In genomic region chr11:118401151-118401879, GRCh38 we compare ENCODE assay signal across 8 cellular contexts. TPM values are rescaled to one million over a fixed set of nuclear protein-coding genes. Genes with fewer than 3 reads are reported as not detected.
DNase-seq lines count a peak whose midpoint lies in the region; ATAC-seq and TF ChIP-seq lines count a peak whose summit lies in the region.

Gene ATP5MG (plus strand): TSS chr11:118401606. CDS start chr11:118401666, 60 bp downstream.

- H3K9me2 ChIP-seq in MM.1S (replicated peaks; ENCODE audit: insufficient read depth, low read length): no peaks in the 10 kb centered on the region
- no peaks in the 10 kb centered on the region for H3K9me2 ChIP-seq in neural cell (ENCODE audit: insufficient read depth, low read length)

- H3K4me3 ChIP-seq in MM.1S (ENCODE audit: low read length) (peak within 1 kb of the TSS; percentile 100), fibroblast of villous mesenchyme (ENCODE audit: low read depth, low read length) (peak within 1 kb of the TSS; percentile 80), neural cell (ENCODE audit: low read length) (peak within 1 kb of the TSS; percentile 90)

- H3K4me2 ChIP-seq in MM.1S (ENCODE audit: low read depth, low read length) (peak within 1 kb of the TSS; percentile 81), neural cell (ENCODE audit: low read length) (peak within 1 kb of the TSS; percentile 68)

- peak; percentile 56 for ATAC-seq in GM21786 (IDR thresholded peaks at IDR 0.05; ENCODE audit: unreplicated experiment)
- peak; percentile 68 for ATAC-seq in stimulated activated naive CD8-positive, alpha-beta T cell treated with anti-CD3 and anti-CD28 coated beads, Interleukin-15, amount 100 ng/mL, for 72 hours

- H3K9me3 ChIP-seq in MM.1S (replicated peaks; ENCODE audit: insufficient read depth, low read length) (no peaks in the 10 kb centered on the region), neural cell (ENCODE audit: low read length) (no peaks in the 10 kb centered on the region)

- H3K27ac ChIP-seq in MM.1S (ENCODE audit: low read length) (peak within 1 kb of the TSS; percentile 89), neural cell (ENCODE audit: low read length) (peak within 1 kb of the TSS; percentile 85)

- TF ChIP-seq CTCF in MM.1S (IDR thresholded peaks at IDR 0.05; ENCODE audit: low read length): no peak; the same call in 1 of the 2 replicates
- TF ChIP-seq CTCF in fibroblast of villous mesenchyme (IDR thresholded peaks at IDR 0.05; ENCODE audit: insufficient read depth, low read depth, low read length): no peak
- TF ChIP-seq CTCF in neural cell (IDR thresholded peaks at IDR 0.05; ENCODE audit: poor library complexity, severe bottlenecking): no peak

- H4K20me1 ChIP-seq in MM.1S (ENCODE audit: insufficient read depth, low read length): peaks cover 15% of the 10 kb centered on the region; the same call in 1 of the 2 replicates
- no peaks in the 10 kb centered on the region for H4K20me1 ChIP-seq in neural cell (ENCODE audit: insufficient read depth)

- no peaks in the 10 kb centered on the region for H3K9me3 Mint-ChIP-seq in stimulated activated naive CD8-positive, alpha-beta T cell treated with anti-CD3 and anti-CD28 coated beads, Interleukin-15, amount 100 ng/mL, for 72 hours

- peak; percentile 57 for TF ChIP-seq RAD21 in neural cell (conservative IDR thresholded peaks at IDR 0.05)

- peak; percentile 70 for DNase-seq in DMS 273 treated with DMSO at 0.1 percent for 48 hours (lab: John Stamatoyannopoulos, UW)
- DNase-seq in MM.1S: peak; percentile 95
- DNase-seq in SHP77 treated with DMSO at 0.1 percent for 48 hours (lab: John Stamatoyannopoulos, UW): peak; percentile 87
- peak; percentile 55 for DNase-seq in activated gamma-delta T cell (lab: John Stamatoyannopoulos, UW)
- peak; percentile 87 for DNase-seq in fibroblast of villous mesenchyme (ENCODE audit: low read depth)
- peak; percentile 91 to 92 for DNase-seq in stimulated activated naive CD8-positive, alpha-beta T cell treated with anti-CD3 and anti-CD28 coated beads, Interleukin-15, amount 100 ng/mL, for 72 hours

- H3K79me2 ChIP-seq in MM.1S (ENCODE audit: low read length) (peaks cover 63% of the 10 kb centered on the region), neural cell (replicated peaks; ENCODE audit: insufficient read depth, low read length) (peaks cover 47% of the 10 kb centered on the region)

- H3F3A ChIP-seq in MM.1S (ENCODE audit: insufficient read depth, low read length) (peaks cover 34% of the 10 kb centered on the region), neural cell (ENCODE audit: insufficient read depth, low read length, poor library complexity, severe bottlenecking) (no peaks in the 10 kb centered on the region)

- no peaks in the 10 kb centered on the region for H3K27me3 ChIP-seq in MM.1S (replicated peaks; ENCODE audit: insufficient read depth, low read length)
- H3K27me3 ChIP-seq in neural cell (ENCODE audit: insufficient read depth, low read depth, low read length): no peaks in the 10 kb centered on the region

- H2AFZ ChIP-seq in MM.1S (ENCODE audit: low read length) (peak within 1 kb of the TSS; percentile 76), neural cell (ENCODE audit: low read depth, low read length) (peak within 1 kb of the TSS; percentile 87)

- H3K4me3 Mint-ChIP-seq in stimulated activated naive CD8-positive, alpha-beta T cell treated with anti-CD3 and anti-CD28 coated beads, Interleukin-15, amount 100 ng/mL, for 72 hours: peak within 1 kb of the TSS; percentile 91 to 98

- H3K36me3 ChIP-seq in MM.1S (replicated peaks; ENCODE audit: insufficient read depth, low read length) (no peaks in the 10 kb centered on the region), neural cell (ENCODE audit: insufficient read depth, low read length) (no peaks in the 10 kb centered on the region)

- peaks cover 42% of the 10 kb centered on the region for H3K4me1 ChIP-seq in MM.1S (ENCODE audit: low read length)

- H3K27ac Mint-ChIP-seq in stimulated activated naive CD8-positive, alpha-beta T cell treated with anti-CD3 and anti-CD28 coated beads, Interleukin-15, amount 100 ng/mL, for 72 hours: peak within 1 kb of the TSS; percentile 100

- peaks cover 81% of the 10 kb centered on the region for H3K4me1 Mint-ChIP-seq in stimulated activated naive CD8-positive, alpha-beta T cell treated with anti-CD3 and anti-CD28 coated beads, Interleukin-15, amount 100 ng/mL, for 72 hours

- peak; percentile 12 for TF ChIP-seq EP300 in neural cell (conservative IDR thresholded peaks at IDR 0.05; ENCODE audit: poor library complexity, severe bottlenecking)

- peak within 1 kb of the TSS; percentile 96 for H3K9ac ChIP-seq in MM.1S (ENCODE audit: low read length)
- H3K9ac ChIP-seq in neural cell (ENCODE audit: low read length): peak within 1 kb of the TSS; percentile 86

- H3K27me3 Mint-ChIP-seq in stimulated activated naive CD8-positive, alpha-beta T cell treated with anti-CD3 and anti-CD28 coated beads, Interleukin-15, amount 100 ng/mL, for 72 hours: no peaks in the 10 kb centered on the region

TF ChIP-seq in neural cell, 6 proteins besides CTCF, POLR2A, EP300 and RAD21:
- TF ChIP-seq POLR2AphosphoS5 (IDR thresholded peaks at IDR 0.05) (peak; percentile 78), MXI1 (conservative IDR thresholded peaks at IDR 0.05; ENCODE audit: poor library complexity, severe bottlenecking) (peak; percentile 85), TAF1 (IDR thresholded peaks at IDR 0.05; ENCODE audit: low read depth) (no peak), SMC3 (conservative IDR thresholded peaks at IDR 0.05; ENCODE audit: poor library complexity) (peak; percentile 65), REST (IDR thresholded peaks at IDR 0.05; ENCODE audit: borderline replicate concordance) (peak; percentile 46), EZH2 (IDR thresholded peaks at IDR 0.05; ENCODE audit: borderline replicate concordance, insufficient read depth, low read length, poor library complexity, severe bottlenecking) (no peak)

RNA-seq across cellular contexts. Expression of gene ATP5MG, which starts in this region (rescaled TPM):
- total RNA-seq in fibroblast of villous mesenchyme: 34.1 and 44.0 TPM in 2 replicates
- 107 and 153 TPM in 2 replicates for polyA plus RNA-seq in neural cell
- polyA minus RNA-seq in neural cell: 39.4 and 44.3 TPM in 2 replicates

Comparison
In these comparisons a context has a peak if more than half of its experiments do, and no peak if none do; other contexts are left out.
1. Peak in every context shown above with its lines: DNase-seq, ATAC-seq, H3K4me3 ChIP-seq and H3K27ac ChIP-seq.